In genomic region chr12:13256705-13257045, GRCh38 we compare ENCODE assay signal across 16 cellular contexts.
DNase-seq lines count a peak whose midpoint lies in the region; ATAC-seq, FAIRE-seq and TF ChIP-seq lines count a peak whose summit lies in the region.
"Had no signal": no experiment of that assay in that cellular context is flagged by ENCODE, and none has a peak within 500 bp of the region (broad histone marks: within the 10 kb centered on the region; RNA-seq: fewer than 3 reads in every experiment).

No MANE protein-coding gene starts in this region.

- peaks cover 16% of the 10 kb centered on the region for H3K4me1 Mint-ChIP-seq in astrocyte (ENCODE audit: low read depth, unreplicated experiment)
- peaks cover 3% of the 10 kb centered on the region for H3K4me1 Mint-ChIP-seq in T-helper 2 cell treated with Interferon-gamma antibody and Interleukin-4, amounts not matched to agents 5 μg/mL and 100 μg/mL, for 36 hours (ENCODE audit: low read depth)

- H3K4me1 ChIP-seq in HUES48 (ENCODE audit: control insufficient read depth, insufficient read depth, low read length) (peaks cover 27% of the 10 kb centered on the region), astrocyte (ENCODE audit: insufficient read depth, low read length) (peaks cover 4% of the 10 kb centered on the region), pancreas (no peaks in the 10 kb centered on the region)

- H3K27ac ChIP-seq in HUES48 (ENCODE audit: low read depth, low read length) (peak overlapping the region; percentile 84), astrocyte (ENCODE audit: low read depth, low read length) (no peak overlapping the region), pancreas (no peak overlapping the region)
- H3K27ac ChIP-seq: HL-60 had no signal

- H3K9ac ChIP-seq in HUES48 (ENCODE audit: low read depth, low read length): no peak overlapping the region
- no peak overlapping the region for H3K9ac ChIP-seq in astrocyte (ENCODE audit: low read length)
- H3K9ac ChIP-seq: SK-N-SH had no signal

- DNase-seq in astrocyte (ENCODE audit: low read depth) (no peak), kidney tubule cell (ENCODE audit: low spot score) (peak; percentile 53), pancreas (no peak)
- no peak for DNase-seq in T-helper 2 cell treated with Interferon-gamma antibody and Interleukin-4, amounts not matched to agents 5 μg/mL and 100 μg/mL, for 36 hours (ENCODE audit: low spot score)
- DNase-seq: AML-193, DMS79 treated with DMSO at 0.1 percent for 48 hours, MV-4-11, NCI-H82, OCI-M1, Right ventricle myocardium superior had no signal

- TF ChIP-seq CTCF in astrocyte (IDR thresholded peaks at IDR 0.05; ENCODE audit: insufficient read depth, low read depth, low read length): no peak
- TF ChIP-seq CTCF in pancreas (IDR thresholded peaks at IDR 0.05): no peak

- H4K20me1 ChIP-seq in astrocyte (ENCODE audit: insufficient read depth, low read length): no peaks in the 10 kb centered on the region

- no peaks in the 10 kb centered on the region for H3K27me3 ChIP-seq in HUES48 (ENCODE audit: control insufficient read depth, insufficient read depth, low read length)
- no peaks in the 10 kb centered on the region for H3K27me3 ChIP-seq in astrocyte (ENCODE audit: insufficient read depth, low read length)
- H3K27me3 ChIP-seq in pancreas: no peaks in the 10 kb centered on the region

- H3K36me3 ChIP-seq in HUES48 (ENCODE audit: control insufficient read depth, insufficient read depth, low read length) (no peaks in the 10 kb centered on the region), astrocyte (ENCODE audit: insufficient read depth, low read length) (no peaks in the 10 kb centered on the region), pancreas (no peaks in the 10 kb centered on the region)

- 91 to 94% methylated on average over 4 of the region's 4 CpGs for WGBS in pancreas, 2 donors

- no peaks in the 10 kb centered on the region for H3K27me3 Mint-ChIP-seq in astrocyte (ENCODE audit: low read depth, unreplicated experiment)
- H3K27me3 Mint-ChIP-seq in T-helper 2 cell treated with Interferon-gamma antibody and Interleukin-4, amounts not matched to agents 5 μg/mL and 100 μg/mL, for 36 hours (ENCODE audit: low read depth): peaks cover 15% of the 10 kb centered on the region

- no peaks in the 10 kb centered on the region for H3K79me2 ChIP-seq in astrocyte (ENCODE audit: insufficient read depth, low read length)

- intact Hi-C loops in pancreas (cut with DNase I): no loop called here

- no peak for FAIRE-seq in astrocyte (lab: Jason Lieb, UNC)
- FAIRE-seq in pancreas (lab: Jason Lieb, UNC): no peak
- FAIRE-seq: K562 had no signal

- no peaks in the 10 kb centered on the region for H3K9me3 ChIP-seq in HUES48 (ENCODE audit: control insufficient read depth, insufficient read depth, low read length)
- no peaks in the 10 kb centered on the region for H3K9me3 ChIP-seq in astrocyte (ENCODE audit: insufficient read depth, low read depth, low read length)
- no peaks in the 10 kb centered on the region for H3K9me3 ChIP-seq in pancreas
- H3K9me3 ChIP-seq: SK-N-SH had no signal

- no peaks in the 10 kb centered on the region for H3K9me3 Mint-ChIP-seq in astrocyte (ENCODE audit: unreplicated experiment)
- H3K9me3 Mint-ChIP-seq in T-helper 2 cell treated with Interferon-gamma antibody and Interleukin-4, amounts not matched to agents 5 μg/mL and 100 μg/mL, for 36 hours: no peaks in the 10 kb centered on the region

- no peak overlapping the region for H2AFZ ChIP-seq in astrocyte (ENCODE audit: low read depth, low read length)

- peak overlapping the region; percentile 62 for H3K27ac Mint-ChIP-seq in astrocyte (ENCODE audit: unreplicated experiment)
- H3K27ac Mint-ChIP-seq in T-helper 2 cell treated with Interferon-gamma antibody and Interleukin-4, amounts not matched to agents 5 μg/mL and 100 μg/mL, for 36 hours: no peak overlapping the region

- H3K4me3 Mint-ChIP-seq in astrocyte (ENCODE audit: unreplicated experiment): no peak overlapping the region
- H3K4me3 Mint-ChIP-seq in T-helper 2 cell treated with Interferon-gamma antibody and Interleukin-4, amounts not matched to agents 5 μg/mL and 100 μg/mL, for 36 hours: no peak overlapping the region

- H3K36me3 Mint-ChIP-seq in astrocyte (ENCODE audit: low read depth, unreplicated experiment): no peaks in the 10 kb centered on the region
- H3K36me3 Mint-ChIP-seq in T-helper 2 cell treated with Interferon-gamma antibody and Interleukin-4, amounts not matched to agents 5 μg/mL and 100 μg/mL, for 36 hours (ENCODE audit: low read depth): no peaks in the 10 kb centered on the region

- ATAC-seq in pancreas (no peak), HG02938 (IDR thresholded peaks at IDR 0.05; ENCODE audit: unreplicated experiment) (no peak), HG02623 (IDR thresholded peaks at IDR 0.05; ENCODE audit: unreplicated experiment) (no peak)

- H3K4me3 ChIP-seq in HUES48 (ENCODE audit: low read depth, low read length) (no peak overlapping the region), astrocyte (ENCODE audit: insufficient read depth, low read depth, low read length) (no peak overlapping the region), pancreas (no peak overlapping the region)
- H3K4me3 ChIP-seq: K562 had no signal

- no peak overlapping the region for H3K4me2 ChIP-seq in astrocyte (ENCODE audit: low read length)
